Comparison of ENCODE assay signal across 8 cellular contexts in genomic region chr3:192851821-192852352, GRCh38.
A peak's percentile ranks its signal among the peaks of the same experiment; 100 is the strongest.
DNase-seq lines count a peak whose midpoint lies in the region; ATAC-seq, FAIRE-seq and TF ChIP-seq lines count a peak whose summit lies in the region.

No MANE protein-coding gene starts in this region.

- ATAC-seq in GM18873 (IDR thresholded peaks at IDR 0.05; ENCODE audit: low FRiP score, unreplicated experiment) = peak; percentile 38
- ATAC-seq in HG03159 (IDR thresholded peaks at IDR 0.05; ENCODE audit: unreplicated experiment) = peak; percentile 49
- ATAC-seq in HG03520 (IDR thresholded peaks at IDR 0.05; ENCODE audit: unreplicated experiment) = no peak
- no peak for ATAC-seq in GM21526 (IDR thresholded peaks at IDR 0.05; ENCODE audit: low FRiP score, unreplicated experiment)

- FAIRE-seq in RCC 7860 (lab: Jason Lieb, UNC) = peak; percentile 96

- no peaks in the 10 kb centered on the region for H3K27me3 Mint-ChIP-seq in immature natural killer cell (ENCODE audit: low read depth in 3 of 3)

- H3K4me3 ChIP-seq in fibroblast of pulmonary artery (replicated peaks; ENCODE audit: low read depth, low read length) = no peak overlapping the region

- H3K27ac Mint-ChIP-seq in immature natural killer cell = no peak overlapping the region

- H3K36me3 Mint-ChIP-seq in immature natural killer cell = no peaks in the 10 kb centered on the region

- no peaks in the 10 kb centered on the region for H3K4me1 Mint-ChIP-seq in immature natural killer cell

- DNase-seq in RCC 7860 (ENCODE audit: low spot score) = peak; percentile 98
- DNase-seq in fibroblast of pulmonary artery (ENCODE audit: low read depth) = peak; percentile 87
- DNase-seq in renal cortical epithelial cell (ENCODE audit: low read depth) = peak; percentile 99
- DNase-seq in immature natural killer cell = no peak

- no peak for TF ChIP-seq CTCF in fibroblast of pulmonary artery (IDR thresholded peaks at IDR 0.05; ENCODE audit: low read length, missing control alignments)

- no peak overlapping the region for H3K4me3 Mint-ChIP-seq in immature natural killer cell

- H3K9me3 Mint-ChIP-seq in immature natural killer cell = peaks cover 0 to 2% (median under 1%) of the 10 kb centered on the region in 6 donors

Comparison
In these comparisons a context has a peak if more than half of its experiments do, and no peak if none do; other contexts are left out.
1. ATAC-seq: peak in GM18873 (single experiment) and HG03159 (single experiment); none in HG03520 (single experiment) and GM21526 (single experiment).
2. DNase-seq: peak in RCC 7860 (single experiment), fibroblast of pulmonary artery (single experiment) and renal cortical epithelial cell (single experiment); none in immature natural killer cell (0 of 3).